Comparison of ENCODE assay signal across 12 cellular contexts in genomic region chr2:217947341-217948316, GRCh38. TPM values are rescaled to one million over a fixed set of nuclear protein-coding genes. Genes with fewer than 3 reads are reported as not detected.
DNase-seq lines count a peak whose midpoint lies in the region; ATAC-seq and TF ChIP-seq lines count a peak whose summit lies in the region.
"Had no signal": no experiment of that assay in that cellular context is flagged by ENCODE, and none has a peak within 500 bp of the region (broad histone marks: within the 10 kb centered on the region; RNA-seq: fewer than 3 reads in every experiment).

No MANE protein-coding gene starts in this region.

- H3K4me3 ChIP-seq in dorsolateral prefrontal cortex (peak overlapping the region in 7 of 59 donors; percentile 13 to 40 (median 22)), neuronal stem cell (ENCODE audit: low read length in 2 of 2) (no peak overlapping the region), mesenchymal stem cell (ENCODE audit: insufficient read depth in 1 of 2, low read depth in 1 of 2, low read length in 2 of 2) (no peak overlapping the region)
- H3K4me3 ChIP-seq: cardiac muscle cell had no signal

- H3K27ac ChIP-seq in dorsolateral prefrontal cortex (peak overlapping the region in 53 of 59 donors; percentile 18 to 91 (median 74)), neuronal stem cell (replicated peaks; ENCODE audit: low read length) (no peak overlapping the region), mesenchymal stem cell (ENCODE audit: low read length, poor library complexity, severe bottlenecking) (no peak overlapping the region)
- H3K27ac ChIP-seq: cardiac muscle cell had no signal

- H4K8ac ChIP-seq in neuronal stem cell (ENCODE audit: low read depth, low read length) (no peak overlapping the region), mesenchymal stem cell (ENCODE audit: low read length) (no peak overlapping the region)

- H2AFZ ChIP-seq in neuronal stem cell (ENCODE audit: low read length) (no peak overlapping the region), mesenchymal stem cell (ENCODE audit: low read depth, low read length) (no peak overlapping the region)

- no CpG with 5 or more reads among the region's 20 CpGs for whole genome bisulfite sequencing in neuronal stem cell (ENCODE audit: extremely low coverage in 2 of 2, insufficient read length in 2 of 2, insufficient replicate concordance in 1 of 2), 2 donors
- 81% methylated on average over 19 of the region's 20 CpGs for WGBS in mesenchymal stem cell

- H2AK5ac ChIP-seq in neuronal stem cell (ENCODE audit: low read depth, low read length) (peak overlapping the region; percentile 32), mesenchymal stem cell (ENCODE audit: low read length, severe bottlenecking) (no peak overlapping the region)

- H3K36me3 ChIP-seq in neuronal stem cell (replicated peaks in 1 of 2; ENCODE audit: control insufficient read depth in 2 of 2, insufficient read depth in 2 of 2, low read length in 2 of 2) (no peaks in the 10 kb centered on the region), mesenchymal stem cell (ENCODE audit: control insufficient read depth in 1 of 2, insufficient read depth in 2 of 2, low read depth in 1 of 2, low read length in 2 of 2) (peaks cover 7 to 12% of the 10 kb centered on the region in 2 experiments)
- H3K36me3 ChIP-seq: cardiac muscle cell had no signal

- peaks cover 0 to 5% (median 0%) of the 10 kb centered on the region in 45 donors for H3K27me3 ChIP-seq in dorsolateral prefrontal cortex
- H3K27me3 ChIP-seq in neuronal stem cell (ENCODE audit: control insufficient read depth in 3 of 3, insufficient read depth in 3 of 3, low read depth in 1 of 3, low read length in 3 of 3): peaks cover 0 to 7% (median 0%) of the 10 kb centered on the region in 3 experiments
- no peaks in the 10 kb centered on the region for H3K27me3 ChIP-seq in mesenchymal stem cell (ENCODE audit: control insufficient read depth in 1 of 2, insufficient read depth in 1 of 2, low read length in 2 of 2)
- H3K27me3 ChIP-seq: cardiac muscle cell had no signal

- H2BK5ac ChIP-seq in neuronal stem cell (ENCODE audit: low read length) (no peak overlapping the region), mesenchymal stem cell (ENCODE audit: low read depth, low read length, poor library complexity, severe bottlenecking) (no peak overlapping the region)

- H3K14ac ChIP-seq in neuronal stem cell (ENCODE audit: low read length): no peak overlapping the region
- no peak overlapping the region for H3K14ac ChIP-seq in mesenchymal stem cell (ENCODE audit: low read length in 2 of 2)

- H3K9me3 ChIP-seq in neuronal stem cell (replicated peaks in 1 of 2; ENCODE audit: control insufficient read depth in 2 of 2, insufficient read depth in 1 of 2, low read depth in 1 of 2, low read length in 2 of 2) (no peaks in the 10 kb centered on the region), mesenchymal stem cell (ENCODE audit: control insufficient read depth, low read length) (no peaks in the 10 kb centered on the region)

- POLR2A ChIA-PET in GM10248 (lab: Yijun Ruan, JAX): no interaction called here

- no peak for ATAC-seq in GM21528 (IDR thresholded peaks at IDR 0.05; ENCODE audit: low FRiP score, unreplicated experiment)

- H2BK120ac ChIP-seq in neuronal stem cell (ENCODE audit: low read depth, low read length): no peak overlapping the region
- H2BK120ac ChIP-seq in mesenchymal stem cell (ENCODE audit: low read depth, low read length): no peak overlapping the region

- H3K4me2 ChIP-seq in neuronal stem cell (ENCODE audit: insufficient read depth, low read length, poor library complexity, severe bottlenecking): no peak overlapping the region
- no peak overlapping the region for H3K4me2 ChIP-seq in mesenchymal stem cell (ENCODE audit: low read length, poor library complexity, severe bottlenecking)

- H3K4ac ChIP-seq in neuronal stem cell (ENCODE audit: low read length): no peak overlapping the region
- no peak overlapping the region for H3K4ac ChIP-seq in mesenchymal stem cell (ENCODE audit: low read depth in 1 of 2, low read length in 2 of 2)

- intact Hi-C loops in dorsolateral prefrontal cortex (cut with DNase I): no loop called here

- H3K79me1 ChIP-seq in neuronal stem cell (ENCODE audit: low read depth, low read length) (no peaks in the 10 kb centered on the region), mesenchymal stem cell (replicated peaks; ENCODE audit: low read length, poor library complexity, severe bottlenecking) (peaks cover 27% of the 10 kb centered on the region)

- no peak overlapping the region for H2BK12ac ChIP-seq in neuronal stem cell (ENCODE audit: low read length)
- H2BK12ac ChIP-seq in mesenchymal stem cell (ENCODE audit: low read length in 2 of 2): no peak overlapping the region

- peak in 2 of 56 donors; percentile 9 to 17 for TF ChIP-seq CTCF in dorsolateral prefrontal cortex (IDR thresholded peaks at IDR 0.05 in 54 of 56, conservative IDR thresholded peaks at IDR 0.05 in 2 of 56; ENCODE audit: low read depth in 1 of 56, partially characterized antibody in 56 of 56)
- TF ChIP-seq CTCF in GM10248 (IDR thresholded peaks at IDR 0.05; ENCODE audit: control extremely low read depth, extremely low read depth, low read depth, missing control alignments): no peak

- peak overlapping the region; percentile 25 for H2BK15ac ChIP-seq in neuronal stem cell (ENCODE audit: low read length)
- H2BK15ac ChIP-seq in mesenchymal stem cell (ENCODE audit: low read depth, poor library complexity, severe bottlenecking): no peak overlapping the region

- H3K18ac ChIP-seq in neuronal stem cell (ENCODE audit: low read length): peak overlapping the region; percentile 40
- H3K18ac ChIP-seq in mesenchymal stem cell (ENCODE audit: low read depth in 1 of 2, low read length in 2 of 2): no peak overlapping the region

- H4K91ac ChIP-seq in neuronal stem cell (ENCODE audit: low read depth, low read length, poor library complexity): no peak overlapping the region
- no peak overlapping the region for H4K91ac ChIP-seq in mesenchymal stem cell (ENCODE audit: low read length)

- H3K4me1 ChIP-seq in neuronal stem cell (ENCODE audit: control insufficient read depth in 2 of 2, insufficient read depth in 1 of 2, low read depth in 1 of 2, low read length in 2 of 2): peaks cover 15 to 18% of the 10 kb centered on the region in 2 donors
- H3K4me1 ChIP-seq in mesenchymal stem cell (ENCODE audit: control insufficient read depth, insufficient read depth, low read depth, low read length): peaks cover 12% of the 10 kb centered on the region

- DNase-seq in Ammon's horn (ENCODE audit: low spot score) (peak; percentile 77), HuH-7 (ENCODE audit: low spot score) (peak; percentile 40), dorsolateral prefrontal cortex (peak in 5 of 10 donors; percentile 47 to 76 (median 68)), neuronal stem cell (ENCODE audit: low spot score) (no peak), mesenchymal stem cell (no peak), GM10248 (ENCODE audit: extremely low spot score) (no peak)
- DNase-seq in stimulated activated CD4-positive, alpha-beta T cell treated with anti-CD3 and anti-CD28 coated beads, Interleukin-1b, Interleukin-23, amount 100 ng/mL, for 48 hours: no peak
- DNase-seq: CD4-positive, alpha-beta memory T cell; foreskin fibroblast; NK-92 treated with Interleukin-12 subunit alpha and Interleukin-12 subunit beta, amount 100 ng/mL, for 24 hours had no signal

- H3K9ac ChIP-seq in neuronal stem cell (ENCODE audit: low read depth, low read length, poor library complexity) (no peak overlapping the region), mesenchymal stem cell (ENCODE audit: low read length) (no peak overlapping the region)

- H3K23ac ChIP-seq in neuronal stem cell (ENCODE audit: low read depth, low read length, poor library complexity) (no peak overlapping the region), mesenchymal stem cell (ENCODE audit: low read length in 2 of 2) (no peak overlapping the region)

- CTCF ChIA-PET in GM10248 (lab: Yijun Ruan, JAX): no interaction called here

RNA-seq across cellular contexts. Expression of gene TNS1, which starts 55.2 kb away (rescaled TPM):
- 100 to 1,000 TPM in 88 of 120 experiments, 10 to 100 TPM in 32; 57.9 to 261 (median 120) TPM for total RNA-seq in dorsolateral prefrontal cortex
- 1.1 TPM for polyA plus RNA-seq in neuronal stem cell (2013, experiment 1 of 2)
- 1.3 TPM for polyA plus RNA-seq in neuronal stem cell (2013, experiment 2 of 2)
- polyA plus RNA-seq in mesenchymal stem cell (2013, experiment 1 of 2): 6.3 TPM
- polyA plus RNA-seq in mesenchymal stem cell (2013, experiment 2 of 2): 5.1 TPM
- polyA plus RNA-seq: CD4-positive, alpha-beta memory T cell had no signal

Comparison
In these comparisons a context has a peak if more than half of its experiments do, and no peak if none do; other contexts are left out.
1. DNase-seq: peak in Ammon's horn (single experiment) and HuH-7 (single experiment); none in neuronal stem cell (single experiment), stimulated activated CD4-positive, alpha-beta T cell treated with anti-CD3 and anti-CD28 coated beads, Interleukin-1b, Interleukin-23, amount 100 ng/mL, for 48 hours (single experiment), mesenchymal stem cell (single experiment) and GM10248 (single experiment).
2. H3K27ac ChIP-seq: peak in dorsolateral prefrontal cortex (53 of 59); none in neuronal stem cell (single experiment) and mesenchymal stem cell (single experiment).